Comparison of ENCODE assay signal across 8 cellular contexts in genomic region chr6:26457407-26457795, GRCh38. TPM values are rescaled to one million over a fixed set of nuclear protein-coding genes. Genes with fewer than 3 reads are reported as not detected.
DNase-seq lines count a peak whose midpoint lies in the region; ATAC-seq and TF ChIP-seq lines count a peak whose summit lies in the region.

No MANE protein-coding gene starts in this region.

- no peaks in the 10 kb centered on the region for H4K20me1 ChIP-seq in HCT116 (ENCODE audit: insufficient read depth)

- TF ChIP-seq POLR2A in HCT116 (IDR thresholded peaks at IDR 0.05; ENCODE audit: borderline replicate concordance, extremely low read depth, insufficient read depth, insufficient read length) (no peak), vagina (IDR thresholded peaks at IDR 0.05) (no peak)

- RAD21 ChIA-PET in HCT116 (lab: Charles Lee; ENCODE audit: low non-redundant PET in 1 of 2, low total read pairs in 2 of 2, uncharacterized antibody in 2 of 2, unreplicated experiment in 2 of 2) = no interaction called here

- H3K4me1 ChIP-seq in HCT116 (ENCODE audit: control insufficient read depth in 1 of 2, insufficient read depth in 2 of 2, low read length in 2 of 2) = peaks cover 0 to 13% of the 10 kb centered on the region in 2 experiments; a peak in 3 of 4 replicates
- peaks cover 47% of the 10 kb centered on the region for H3K4me1 ChIP-seq in vagina

- H3K36me3 ChIP-seq in HCT116 (ENCODE audit: control insufficient read depth in 1 of 2, insufficient read depth in 2 of 2, low read length in 2 of 2) = peaks cover 6 to 14% of the 10 kb centered on the region in 2 experiments; a peak in 3 of 4 replicates
- peaks cover 0 to 27% of the 10 kb centered on the region in 2 donors for H3K36me3 ChIP-seq in vagina

- peaks cover 36% of the 10 kb centered on the region for H3K79me2 ChIP-seq in HCT116 (ENCODE audit: insufficient read depth, low read length)

- peak overlapping the region; percentile 87 for H3K4me2 ChIP-seq in HCT116 (ENCODE audit: low read length)

- H3K9me3 ChIP-seq in HCT116 (ENCODE audit: control insufficient read depth in 1 of 2, insufficient read depth in 1 of 2, low read depth in 1 of 2, low read length in 2 of 2) (no peaks in the 10 kb centered on the region), vagina (no peaks in the 10 kb centered on the region)

- H3K4me1 Mint-ChIP-seq in dendritic cell treated with granulocyte-macrophage colony-stimulating factor and Interleukin-4, amounts not matched to agents 40 ng/mL and 50 ng/mL, for 4 days (ENCODE audit: low read depth) = peaks cover 71% of the 10 kb centered on the region

- H3K4me3 ChIP-seq in HCT116 (replicated peaks in 1 of 2; ENCODE audit: low read depth in 1 of 2, low read length in 2 of 2) (peak overlapping the region; percentile 77 to 88), vagina (peak overlapping the region; percentile 72 to 92)

- TF ChIP-seq CTCF in HCT116 (IDR thresholded peaks at IDR 0.05 in 2 of 3, conservative IDR thresholded peaks at IDR 0.05 in 1 of 3; ENCODE audit: borderline replicate concordance in 1 of 3, insufficient read depth in 1 of 3, low read depth in 2 of 3, low read length in 2 of 3) = no peak
- TF ChIP-seq CTCF in vagina (IDR thresholded peaks at IDR 0.05) = no peak

- H3K9me2 ChIP-seq in HCT116 (ENCODE audit: insufficient read depth) = no peaks in the 10 kb centered on the region

- peak overlapping the region; percentile 91 for H3K9ac ChIP-seq in HCT116 (ENCODE audit: low read length)

- H3K36me3 Mint-ChIP-seq in dendritic cell treated with granulocyte-macrophage colony-stimulating factor and Interleukin-4, amounts not matched to agents 40 ng/mL and 50 ng/mL, for 4 days (ENCODE audit: low read depth) = peaks cover 49% of the 10 kb centered on the region

- peak overlapping the region; percentile 99 for H2AFZ ChIP-seq in HCT116 (ENCODE audit: low read depth, low read length, poor library complexity, severe bottlenecking)

- CTCF ChIA-PET in HCT116 (lab: Charles Lee) = no interaction called here

- DNase-seq in HCT116 (ENCODE audit: low read depth, low spot score) = no peak
- DNase-seq in NCI-H69 (lab: John Stamatoyannopoulos, UW) = peak; percentile 70
- peak; percentile 18 for DNase-seq in mucosa of gallbladder (ENCODE audit: low spot score)
- DNase-seq in vagina (ENCODE audit: extremely low spot score in 2 of 2) = no peak
- no peak for DNase-seq in kidney glomerular epithelial cell (lab: John Stamatoyannopoulos, UW)
- no peak for DNase-seq in HuH-7.5 (ENCODE audit: low spot score)

- POLR2A ChIA-PET in HCT116 (lab: Charles Lee) = no interaction called here

- ATAC-seq in GM18498 (IDR thresholded peaks at IDR 0.05; ENCODE audit: unreplicated experiment) = peak; percentile 40
- peak; percentile 67 for ATAC-seq in HCT116

- no peak for TF ChIP-seq RAD21 in HCT116 (IDR thresholded peaks at IDR 0.05; ENCODE audit: low read depth)

- intact Hi-C loops in HCT116 (cut with micrococcal nuclease) = no loop called here
- intact Hi-C loops in dendritic cell treated with granulocyte-macrophage colony-stimulating factor and Interleukin-4, amounts not matched to agents 40 ng/mL and 50 ng/mL, for 4 days (cut with micrococcal nuclease) = loop anchor here (10.0 kb wide), 1 partner anchor 93 kb away; the partner anchor contains the start of gene BTN3A2
- intact Hi-C loops in vagina (cut with DNase I) = loop anchor here (5.0 kb wide), 1 partner anchor 95 kb away; no protein-coding TSS in a partner anchor

- peak overlapping the region; percentile 67 for H3K27ac ChIP-seq in HCT116 (ENCODE audit: low read depth, low read length)
- peak overlapping the region; percentile 96 for H3K27ac ChIP-seq in vagina

- H3K27me3 ChIP-seq in HCT116 (ENCODE audit: insufficient read depth, low read length) (no peaks in the 10 kb centered on the region), vagina (no peaks in the 10 kb centered on the region)

- no peaks in the 10 kb centered on the region for H3K27me3 Mint-ChIP-seq in dendritic cell treated with granulocyte-macrophage colony-stimulating factor and Interleukin-4, amounts not matched to agents 40 ng/mL and 50 ng/mL, for 4 days

- H3K9me3 Mint-ChIP-seq in dendritic cell treated with granulocyte-macrophage colony-stimulating factor and Interleukin-4, amounts not matched to agents 40 ng/mL and 50 ng/mL, for 4 days = no peaks in the 10 kb centered on the region

- BruUV-seq in HCT116 (replicated peaks; lab: Mats Ljungman, UMichigan) = no TSS peak

- H3K4me3 Mint-ChIP-seq in dendritic cell treated with granulocyte-macrophage colony-stimulating factor and Interleukin-4, amounts not matched to agents 40 ng/mL and 50 ng/mL, for 4 days = peak overlapping the region; percentile 68

- H3K27ac Mint-ChIP-seq in dendritic cell treated with granulocyte-macrophage colony-stimulating factor and Interleukin-4, amounts not matched to agents 40 ng/mL and 50 ng/mL, for 4 days = peak overlapping the region; percentile 98

TF ChIP-seq in HCT116, 20 proteins besides CTCF, POLR2A, EP300 and RAD21:
- TF ChIP-seq JUND (IDR thresholded peaks at IDR 0.05) (no peak), ZFX (IDR thresholded peaks at IDR 0.05) (no peak)
TF ChIP-seq in HCT116: peak in this region for 0.

RNA-seq across cellular contexts. Expression of gene BTN2A1, which starts 0.4 kb away (rescaled TPM):
- total RNA-seq in HCT116 (2021; ENCODE audit: unreplicated experiment) (11.2 TPM), mucosa of gallbladder (23.4 TPM), vagina (18.4 TPM)
- polyA plus RNA-seq in HCT116 (2012) = 11.1 and 12.0 TPM in 2 replicates

RNA-seq across cellular contexts. Expression of gene BTN3A3, which starts 17.1 kb away (rescaled TPM):
- total RNA-seq in HCT116 (2021; ENCODE audit: unreplicated experiment) = 5.8 TPM
- polyA plus RNA-seq in HCT116 (2012) = 3.6 and 3.7 TPM in 2 replicates
- 32.1 TPM for total RNA-seq in mucosa of gallbladder
- total RNA-seq in vagina = 13.0 TPM

RNA-seq across cellular contexts. Expression of gene BTN1A1, which starts 42.7 kb away (rescaled TPM):
- total RNA-seq in HCT116 (2021; ENCODE audit: unreplicated experiment) (0.32 TPM), mucosa of gallbladder (not detected), vagina (not detected)
- polyA plus RNA-seq in HCT116 (2012) = 0.15 and 0.33 TPM in 2 replicates

RNA-seq across cellular contexts. Expression of gene BTN3A1, which starts 55.3 kb away (rescaled TPM):
- total RNA-seq in HCT116 (2021; ENCODE audit: unreplicated experiment) (9.0 TPM), mucosa of gallbladder (32.1 TPM), vagina (16.7 TPM)
- polyA plus RNA-seq in HCT116 (2012) = 4.8 and 5.0 TPM in 2 replicates

Comparison
In these comparisons a context has a peak if more than half of its experiments do, and no peak if none do; other contexts are left out.
1. DNase-seq: peak in NCI-H69 (single experiment) and mucosa of gallbladder (single experiment); none in HCT116 (single experiment), vagina (0 of 2), kidney glomerular epithelial cell (single experiment) and HuH-7.5 (single experiment).